8 cellular contexts compared by ENCODE assay signal in genomic region chr17:979539-980405, GRCh38. TPM values are rescaled to one million over a fixed set of nuclear protein-coding genes. Genes with fewer than 3 reads are reported as not detected.
DNase-seq lines count a peak whose midpoint lies in the region; ATAC-seq, FAIRE-seq and TF ChIP-seq lines count a peak whose summit lies in the region.

Gene NXN, minus strand, starts transcription at chr17:979776.

- H3K36me3 ChIP-seq in H1 (ENCODE audit: control insufficient read depth in 2 of 4, insufficient read depth in 4 of 4, low read length in 3 of 4) (no peaks in the 10 kb centered on the region), mesodermal cell (ENCODE audit: control insufficient read depth, insufficient read depth, low read length) (peaks cover 5% of the 10 kb centered on the region)

- peak; percentile 54 for ATAC-seq in HG03097 (IDR thresholded peaks at IDR 0.05; ENCODE audit: low FRiP score, unreplicated experiment)
- peak; percentile 94 for ATAC-seq in activated CD8-positive, alpha-beta memory T cell treated with anti-CD3 and anti-CD28 coated beads, Interleukin-2, amount 10 ng/mL, durations not matched to agents 7 days and 5 days

- no peak within 1 kb of the TSS for H2BK12ac ChIP-seq in H1 (ENCODE audit: low read depth, low read length)

- no peak within 1 kb of the TSS; the same call in 1 of the 2 replicates for H2AFZ ChIP-seq in H1 (ENCODE audit: low read length)

- POLR2A ChIA-PET in H1 (lab: Charles Lee; ENCODE audit: partially characterized antibody) = interaction anchor here (0.7 to 2.4 kb wide), 18 partner anchors 12 to 235 kb away, joined by 3 to 14 read pairs (median 4); partner anchors contain the start of genes GLOD4, MRM3 and TIMM22

- peak within 1 kb of the TSS; percentile 59 for H3K4me3 Mint-ChIP-seq in activated CD8-positive, alpha-beta memory T cell treated with anti-CD3 and anti-CD28 coated beads, Interleukin-2, amount 10 ng/mL, durations not matched to agents 7 days and 5 days

- peak in 1 of 2 experiments; percentile 67; a peak in 2 of 3 replicates for TF ChIP-seq POLR2A in H1 (IDR thresholded peaks at IDR 0.05; ENCODE audit: control extremely low read depth in 1 of 2, low read depth in 2 of 2, low read length in 2 of 2)

- no peak within 1 kb of the TSS for H3K4ac ChIP-seq in H1 (replicated peaks; ENCODE audit: insufficient read length, low read depth, low read length)

- no peaks in the 10 kb centered on the region for H3K9me3 Mint-ChIP-seq in activated CD8-positive, alpha-beta memory T cell treated with anti-CD3 and anti-CD28 coated beads, Interleukin-2, amount 10 ng/mL, durations not matched to agents 7 days and 5 days (ENCODE audit: low read depth)

- FAIRE-seq in H1 (lab: Jason Lieb, UNC) = no peak

- H2BK15ac ChIP-seq in H1 (ENCODE audit: low read length) = no peak within 1 kb of the TSS

- peak; percentile 17 to 38; a peak in 2 of 4 replicates for TF ChIP-seq RAD21 in H1 (IDR thresholded peaks at IDR 0.05 in 1 of 2, conservative IDR thresholded peaks at IDR 0.05 in 1 of 2; ENCODE audit: low read depth in 2 of 2, low read length in 2 of 2)

- H2BK5ac ChIP-seq in H1 (ENCODE audit: low read depth, low read length) = peak within 1 kb of the TSS; percentile 35; the same call in 1 of the 2 replicates

- no peak for TF ChIP-seq EP300 in H1 (IDR thresholded peaks at IDR 0.05; ENCODE audit: borderline replicate concordance in 1 of 2, low read depth in 2 of 2, low read length in 2 of 2)

- no peak within 1 kb of the TSS for H2AK5ac ChIP-seq in H1 (ENCODE audit: low read depth, low read length)

- H3K27ac ChIP-seq in H1 (ENCODE audit: low read depth, low read length) (peak within 1 kb of the TSS; percentile 31; the same call in 1 of the 2 replicates), mesodermal cell (ENCODE audit: low read depth, low read length, severe bottlenecking) (peak within 1 kb of the TSS; percentile 75)

- H3K4me1 Mint-ChIP-seq in activated CD8-positive, alpha-beta memory T cell treated with anti-CD3 and anti-CD28 coated beads, Interleukin-2, amount 10 ng/mL, durations not matched to agents 7 days and 5 days = peaks cover 9% of the 10 kb centered on the region

- 12% methylated on average over 20 of the region's 94 CpGs; no CpG with 5 or more reads in 1 of the 2 experiments for WGBS in H1 (ENCODE audit: extremely low coverage in 1 of 2, insufficient coverage in 1 of 2, insufficient read length in 1 of 2, insufficient replicate concordance in 2 of 2, low coverage in 1 of 2, low lambda C conversion rate in 2 of 2, missing lambda C conversion rate in 1 of 2), 2 experiments
- whole genome bisulfite sequencing in mesodermal cell (ENCODE audit: insufficient coverage in 2 of 2), 2 experiments = 0 to 3% methylated on average over 39 to 64 of the region's 94 CpGs

- H3K79me2 ChIP-seq in H1 (ENCODE audit: control insufficient read depth in 1 of 2, insufficient read depth in 2 of 2, low read length in 2 of 2) = peaks cover 13 to 37% of the 10 kb centered on the region in 2 experiments

- H3K4me3 ChIP-seq in H1 (ENCODE audit: extremely low read depth in 1 of 4, insufficient read depth in 2 of 4, low read depth in 3 of 4, low read length in 4 of 4) (peak within 1 kb of the TSS; percentile 73 to 81 (median 76)), mesodermal cell (ENCODE audit: extremely low read depth, insufficient read depth, low read length, poor library complexity, severe bottlenecking) (peak within 1 kb of the TSS; percentile 82)

- peaks cover 36% of the 10 kb centered on the region for H3K27me3 Mint-ChIP-seq in activated CD8-positive, alpha-beta memory T cell treated with anti-CD3 and anti-CD28 coated beads, Interleukin-2, amount 10 ng/mL, durations not matched to agents 7 days and 5 days

- H3K27me3 ChIP-seq in H1 (replicated peaks in 1 of 4; ENCODE audit: control insufficient read depth in 3 of 4, extremely low read depth in 1 of 4, insufficient read depth in 3 of 4, low read length in 3 of 4) = no peaks in the 10 kb centered on the region

- peak within 1 kb of the TSS; percentile 35 to 80 (median 58) for H3K9ac ChIP-seq in H1 (replicated peaks in 1 of 4; ENCODE audit: extremely low read depth in 1 of 4, low read depth in 3 of 4, low read length in 3 of 4)

- peaks cover 5 to 22% (median 12%) of the 10 kb centered on the region in 4 experiments for H3K4me1 ChIP-seq in H1 (replicated peaks in 1 of 4; ENCODE audit: control insufficient read depth in 3 of 4, insufficient read depth in 4 of 4, low read length in 3 of 4)
- H3K4me1 ChIP-seq in mesodermal cell (ENCODE audit: control insufficient read depth, insufficient read depth, low read length, poor library complexity, severe bottlenecking) = peaks cover 23% of the 10 kb centered on the region

- H3K36me3 Mint-ChIP-seq in activated CD8-positive, alpha-beta memory T cell treated with anti-CD3 and anti-CD28 coated beads, Interleukin-2, amount 10 ng/mL, durations not matched to agents 7 days and 5 days = no peaks in the 10 kb centered on the region

- H2BK120ac ChIP-seq in H1 (replicated peaks; ENCODE audit: low read depth, low read length) = peak within 1 kb of the TSS; percentile 64

- CTCF ChIA-PET in activated CD8-positive, alpha-beta memory T cell treated with anti-CD3 and anti-CD28 coated beads, Interleukin-2, amount 10 ng/mL, durations not matched to agents 7 days and 5 days (lab: Charles Lee) = interaction anchor here (0.5 to 5.4 kb wide), 16 partner anchors 10 to 487 kb away, joined by 3 to 56 read pairs (median 4); partner anchors contain the start of genes GLOD4, MRM3 and TIMM22
- CTCF ChIA-PET in H1 (lab: Charles Lee; ENCODE audit: partially characterized antibody) = interaction anchor here (0.7 to 17.5 kb wide), 37 partner anchors 8 to 265 kb away, joined by 3 to 258 read pairs (median 7); partner anchors contain the start of genes GLOD4, MRM3, TIMM22 and VPS53

- TF ChIP-seq CTCF in H1 (IDR thresholded peaks at IDR 0.05; ENCODE audit: control extremely low read depth in 1 of 3, insufficient read depth in 1 of 3, low read depth in 1 of 3, low read length in 3 of 3) = peak in 2 of 3 experiments; percentile 18 to 38; a peak in 3 of 4 replicates

- peak within 1 kb of the TSS; percentile 81 for H4K91ac ChIP-seq in H1 (replicated peaks; ENCODE audit: insufficient read length, low read length)

- peak within 1 kb of the TSS; percentile 93 for H4K8ac ChIP-seq in H1 (ENCODE audit: extremely low read depth, insufficient read depth, low read length)

- peak within 1 kb of the TSS; percentile 59 for H3K56ac ChIP-seq in H1 (replicated peaks; ENCODE audit: insufficient read length, low read depth, low read length)

- peak within 1 kb of the TSS; percentile 71 for H4K5ac ChIP-seq in H1 (ENCODE audit: insufficient read length, low read depth, low read length)

- peak within 1 kb of the TSS; percentile 87 to 99 for H3K4me2 ChIP-seq in H1 (ENCODE audit: insufficient read depth in 1 of 2, low read depth in 2 of 2, low read length in 2 of 2)

- peaks cover 7% of the 10 kb centered on the region for H3K23me2 ChIP-seq in H1 (ENCODE audit: low read depth, low read length)

- H3K23ac ChIP-seq in H1 (ENCODE audit: insufficient read length) = no peak within 1 kb of the TSS

- H2BK20ac ChIP-seq in H1 (ENCODE audit: low read length) = no peak within 1 kb of the TSS

- peaks cover 11% of the 10 kb centered on the region for H3K79me1 ChIP-seq in H1 (ENCODE audit: low read depth, low read length)

- no peak within 1 kb of the TSS for H3K27ac Mint-ChIP-seq in activated CD8-positive, alpha-beta memory T cell treated with anti-CD3 and anti-CD28 coated beads, Interleukin-2, amount 10 ng/mL, durations not matched to agents 7 days and 5 days

- H3K18ac ChIP-seq in H1 (ENCODE audit: extremely low read depth, low read length) = peak within 1 kb of the TSS; percentile 32

- no peak within 1 kb of the TSS for H3K14ac ChIP-seq in H1 (ENCODE audit: insufficient read length)

- H3K9me3 ChIP-seq in H1 (ENCODE audit: insufficient read depth in 2 of 2, low read depth in 1 of 2, low read length in 1 of 2) (no peaks in the 10 kb centered on the region), mesodermal cell (ENCODE audit: control insufficient read depth, low read length) (no peaks in the 10 kb centered on the region)

- H4K20me1 ChIP-seq in H1 (replicated peaks in 1 of 2; ENCODE audit: control insufficient read depth in 1 of 2, insufficient read depth in 2 of 2, low read length in 2 of 2) = peaks cover 4 to 5% of the 10 kb centered on the region in 2 experiments

- DNase-seq in NCI-H524 (lab: John Stamatoyannopoulos, UW) (peak; percentile 32 to 69), NCI-H524 treated with DMSO at 0.1 percent for 48 hours (lab: John Stamatoyannopoulos, UW) (no peak), NCI-H82 (lab: John Stamatoyannopoulos, UW) (peak; percentile 91), H1 (ENCODE audit: low read depth in 1 of 2, low spot score in 2 of 2) (peak in 1 of 2 experiments; percentile 98)
- DNase-seq in activated CD8-positive, alpha-beta memory T cell treated with anti-CD3 and anti-CD28 coated beads, Interleukin-2, amount 10 ng/mL, durations not matched to agents 7 days and 5 days = peak; percentile 89
- peak; percentile 97 for DNase-seq in stimulated activated CD8-positive, alpha-beta memory T cell treated with anti-CD3 and anti-CD28 coated beads, Interleukin-15, amount 100 ng/mL, for 24 hours (ENCODE audit: low read depth)

TF ChIP-seq in H1, 55 proteins besides CTCF, POLR2A, EP300 and RAD21 (continues in another document):
- TF ChIP-seq TEAD4 (IDR thresholded peaks at IDR 0.05; ENCODE audit: low read depth, low read length) = no peak
- peak in 1 of 2 experiments; percentile 76; a peak in 1 of 4 replicates for TF ChIP-seq SIN3A (conservative IDR thresholded peaks at IDR 0.05 in 1 of 2, IDR thresholded peaks at IDR 0.05 in 1 of 2; ENCODE audit: low read depth in 1 of 2, low read length in 2 of 2)
- TF ChIP-seq POLR2AphosphoS5 (IDR thresholded peaks at IDR 0.05; ENCODE audit: low read depth, low read length) = peak; percentile 74
- 0 out of 4 replicates have a peak, but pooled peaks of 1 of the 2 experiments have one; percentile 49 for TF ChIP-seq HDAC2 (IDR thresholded peaks at IDR 0.05; ENCODE audit: borderline replicate concordance in 1 of 2, low read depth in 2 of 2, low read length in 2 of 2)
- no peak for TF ChIP-seq RNF2 (IDR thresholded peaks at IDR 0.05; ENCODE audit: borderline replicate concordance, low read depth, low read length, missing control alignments, poor library complexity, severe bottlenecking)

RNA-seq across cellular contexts. Expression of gene NXN, which starts in this region (rescaled TPM):
- under 1 TPM; 0.14 to 0.70 TPM for total RNA-seq in activated CD8-positive, alpha-beta memory T cell treated with anti-CD3 and anti-CD28 coated beads, Interleukin-2, amount 10 ng/mL, durations not matched to agents 7 days and 5 days
- total RNA-seq in H1 (2021; fragmentation: NEBNext Ultra II Directional; extraction: Animal tissue kit (Norgen Biotek cat#: 25700)) = 88.4 and 94.1 TPM in 2 replicates
- 107 and 205 TPM in 2 replicates for polyA plus RNA-seq in H1 (2011; rRNA removed)
- polyA plus RNA-seq in H1 (2011; cell fraction: cytosol; rRNA removed) = 64.0 TPM
- 91.0 TPM for polyA plus RNA-seq in H1 (2011; cell fraction: nucleus; rRNA removed)
- polyA plus RNA-seq in H1 (2012, experiment 1 of 2) = 66.9 to 74.9 TPM (median 72.0 TPM) in 4 replicates
- polyA plus RNA-seq in H1 (2012, experiment 2 of 2) = 66.3 TPM
- 53.1 TPM for polyA plus RNA-seq in H1 (2013, experiment 1 of 2)
- polyA plus RNA-seq in H1 (2013, experiment 2 of 2) = 63.6 TPM
- polyA minus RNA-seq in H1 (2011; rRNA and poly(A)+ RNA removed) = 85.6 and 114 TPM in 2 replicates
- polyA minus RNA-seq in H1 (2011; cell fraction: cytosol; rRNA and poly(A)+ RNA removed) = 74.2 TPM
- 46.8 TPM for polyA minus RNA-seq in H1 (2011; cell fraction: nucleus; rRNA and poly(A)+ RNA removed)
- polyA plus RNA-seq in mesodermal cell (2013, experiment 1 of 2) = 78.8 TPM
- polyA plus RNA-seq in mesodermal cell (2013, experiment 2 of 2) = 76.4 TPM

Comparison
In these comparisons a context has a peak if more than half of its experiments do, and no peak if none do; other contexts are left out.
1. RNA of gene NXN (total RNA-seq): 88.4 to 94.1 TPM in H1; 0.14 to 0.70 TPM in activated CD8-positive, alpha-beta memory T cell treated with anti-CD3 and anti-CD28 coated beads, Interleukin-2, amount 10 ng/mL, durations not matched to agents 7 days and 5 days; every median in the first group is over 10 times any median in the second.
2. Peak in DNase-seq and ATAC-seq in activated CD8-positive, alpha-beta memory T cell treated with anti-CD3 and anti-CD28 coated beads, Interleukin-2, amount 10 ng/mL, durations not matched to agents 7 days and 5 days; RNA of the gene not detected or under 1 TPM.